ENCODE assay signal across 8 cellular contexts in genomic region chr1:228691926-228692325, GRCh38. TPM values are rescaled to one million over a fixed set of nuclear protein-coding genes. Genes with fewer than 3 reads are reported as not detected.
DNase-seq lines count a peak whose midpoint lies in the region; ATAC-seq and TF ChIP-seq lines count a peak whose summit lies in the region.

No MANE protein-coding gene starts in this region.

- TF ChIP-seq EP300 in esophagus muscularis mucosa (IDR thresholded peaks at IDR 0.05) = no peak
- TF ChIP-seq EP300 in ovary (IDR thresholded peaks at IDR 0.05) = no peak

- no peaks in the 10 kb centered on the region for H3K9me3 ChIP-seq in Panc1 (ENCODE audit: control insufficient read depth, insufficient read depth, low read depth, low read length)
- H3K9me3 ChIP-seq in esophagus muscularis mucosa = no peaks in the 10 kb centered on the region
- no peaks in the 10 kb centered on the region for H3K9me3 ChIP-seq in ovary

- CTCF ChIA-PET in Panc1 (lab: Charles Lee) = interaction anchor here (0.7 to 1.0 kb wide), 2 partner anchors 535 to 562 kb away, joined by 3 read pairs; no protein-coding TSS in a partner anchor

- POLR2A ChIA-PET in Panc1 (lab: Charles Lee) = no interaction called here

- peak; percentile 80 for ATAC-seq in Panc1
- no peak for ATAC-seq in HG03432 (IDR thresholded peaks at IDR 0.05; ENCODE audit: unreplicated experiment)

- TF ChIP-seq CTCF in Panc1 (IDR thresholded peaks at IDR 0.05) (peak; percentile 59; the same call in 1 of the 2 replicates), esophagus muscularis mucosa (IDR thresholded peaks at IDR 0.05) (peak; percentile 45 to 56 (median 52)), ovary (IDR thresholded peaks at IDR 0.05) (peak in 2 of 3 donors; percentile 27 to 36)

- no TSS peak for BruUV-seq in Panc1 (replicated peaks; lab: Mats Ljungman, UMichigan)

- in situ Hi-C loops in Panc1 (cut with HindIII; ENCODE audit: low pct_unique_long_range_greater_than_20kb, low sequenced_read_pairs) = no loop called here

- H3K36me3 ChIP-seq in Panc1 (ENCODE audit: control insufficient read depth, insufficient read depth, low read length) (no peaks in the 10 kb centered on the region), esophagus muscularis mucosa (no peaks in the 10 kb centered on the region), ovary (no peaks in the 10 kb centered on the region)

- DNase-seq in Daoy (ENCODE audit: low read depth) (peak; percentile 44), LHCN-M2 (ENCODE audit: low read depth) (peak; percentile 13), Panc1 (ENCODE audit: low read depth, low spot score) (peak; percentile 33), esophagus muscularis mucosa (ENCODE audit: extremely low spot score) (no peak), ovary (no peak), C1 segment of cervical spinal cord (lab: John Stamatoyannopoulos, UW) (no peak)
- DNase-seq in activated CD4-positive, CD25-positive, alpha-beta regulatory T cell (lab: John Stamatoyannopoulos, UW) = no peak

- H3K4me3 ChIP-seq in Panc1 (ENCODE audit: low read depth in 2 of 2, low read length in 2 of 2) (no peak overlapping the region), esophagus muscularis mucosa (no peak overlapping the region), ovary (no peak overlapping the region)

- peaks cover 4% of the 10 kb centered on the region; the same call in 1 of the 2 replicates for H3K4me1 ChIP-seq in Panc1 (ENCODE audit: control insufficient read depth, insufficient read depth, low read length)
- peaks cover 0 to 7% (median under 1%) of the 10 kb centered on the region in 4 donors for H3K4me1 ChIP-seq in esophagus muscularis mucosa
- H3K4me1 ChIP-seq in ovary (ENCODE audit: insufficient read depth) = no peaks in the 10 kb centered on the region

- TF ChIP-seq POLR2A in esophagus muscularis mucosa (IDR thresholded peaks at IDR 0.05; ENCODE audit: low read depth) (no peak), ovary (IDR thresholded peaks at IDR 0.05) (no peak)

- intact Hi-C loops in Panc1 (cut with micrococcal nuclease; ENCODE audit: unreplicated experiment) = no loop called here
- intact Hi-C loops in esophagus muscularis mucosa (cut with DNase I) = no loop called here
- intact Hi-C loops in ovary (cut with DNase I) = no loop called here

- WGBS in esophagus muscularis mucosa = 8% methylated on average over 1 of the region's 1 CpG
- 33 to 58% (median 38%) methylated on average over 1 of the region's 1 CpG for whole genome bisulfite sequencing in ovary, 3 donors

- H3K27me3 ChIP-seq in Panc1 (ENCODE audit: control insufficient read depth, insufficient read depth, low read length) (no peaks in the 10 kb centered on the region), esophagus muscularis mucosa (no peaks in the 10 kb centered on the region), ovary (no peaks in the 10 kb centered on the region)

- H3K27ac ChIP-seq in Panc1 (ENCODE audit: low read length) (no peak overlapping the region), esophagus muscularis mucosa (replicated peaks in 1 of 4) (no peak overlapping the region), ovary (no peak overlapping the region)

RNA-seq across cellular contexts. Expression of gene RHOU, which starts 43.4 kb away (rescaled TPM):
- total RNA-seq in Daoy (2014; rRNA removed; shearing (Covaris generic)) = 1.9 and 2.6 TPM in 2 replicates
- total RNA-seq in LHCN-M2 (2014; rRNA removed) = 0.58 and 0.86 TPM in 2 replicates
- 0.18 TPM for polyA plus RNA-seq in LHCN-M2 (2012)
- 9.2 TPM for total RNA-seq in Panc1 (2021; ENCODE audit: unreplicated experiment)
- polyA plus RNA-seq in Panc1 (2012; ENCODE audit: insufficient read length) = 4.7 TPM
- 10 to 100 TPM; 24.1 to 36.0 (median 26.0) TPM for total RNA-seq in esophagus muscularis mucosa
- 100 to 1,000 TPM in 1 of 7 donors, 10 to 100 TPM in 6; 20.5 to 131 (median 53.8) TPM for total RNA-seq in ovary
- polyA plus RNA-seq in ovary = 10 to 100 TPM; 21.3 to 37.8 TPM

Comparison
In these comparisons a context has a peak if more than half of its experiments do, and no peak if none do; other contexts are left out.
1. DNase-seq: peak in Daoy (single experiment), LHCN-M2 (single experiment) and Panc1 (single experiment); none in esophagus muscularis mucosa (single experiment), ovary (0 of 5), C1 segment of cervical spinal cord (0 of 14) and activated CD4-positive, CD25-positive, alpha-beta regulatory T cell (0 of 4).
2. Peak in every context shown above with its lines, with median percentiles within 50 percentile points of each other: CTCF ChIP-seq.